26 cellular contexts compared by ENCODE assay signal in the genomic region with DNA sequence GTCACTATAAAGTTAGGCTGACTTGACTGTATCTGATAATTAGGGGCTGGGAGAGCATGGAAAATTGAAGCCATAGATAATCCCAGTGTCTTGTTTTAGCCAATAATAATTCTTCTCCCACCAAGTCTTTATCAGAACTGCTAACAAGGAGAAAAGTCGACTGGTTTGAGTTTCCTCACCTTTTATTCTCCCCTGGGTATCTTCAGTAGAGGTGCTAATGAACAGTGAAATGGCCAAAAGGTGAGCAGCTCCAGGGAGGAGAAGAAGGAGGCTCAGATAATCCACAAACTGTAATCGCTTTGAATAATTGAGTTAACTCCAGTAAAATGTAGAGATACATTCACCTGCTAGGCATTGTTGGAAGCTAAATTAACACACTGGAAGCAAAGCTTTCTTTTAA.
"Had no signal": no experiment of that assay in that cellular context is flagged by ENCODE, and none has a peak within 500 bp of the region (broad histone marks: within the 10 kb centered on the region; RNA-seq: fewer than 3 reads in every experiment).

No MANE protein-coding gene starts in this region.

- ATAC-seq: activated CD8-positive, alpha-beta T cell treated with anti-CD3 and anti-CD28 coated beads for 36 hours; activated T-cell treated with anti-CD3 and anti-CD28 coated beads, Interleukin-2, amount 50 U/mL, for 4 hours; activated T-helper 17 cell treated with anti-CD3 and anti-CD28 coated beads, Interleukin-2, amount 50 U/mL, for 72 hours; heart left ventricle; natural killer cell; right cardiac atrium; T-helper 17 cell; WTC11 had no signal

- H3K27ac ChIP-seq: heart left ventricle, vagina had no signal

- H3K36me3 ChIP-seq: heart left ventricle, thoracic aorta, vagina had no signal

- H3K27me3 Mint-ChIP-seq: activated CD8-positive, alpha-beta T cell treated with anti-CD3 and anti-CD28 coated beads for 36 hours; activated T-helper 17 cell treated with anti-CD3 and anti-CD28 coated beads, Interleukin-2, amount 50 U/mL, for 72 hours; central memory CD8-positive, alpha-beta T cell; stimulated activated naive CD8-positive, alpha-beta T cell treated with anti-CD3 and anti-CD28 coated beads, Interleukin-15, Interleukin-2, amounts not matched to agents 100 ng/mL and 50 ng/mL, for 24 hours; T-helper 17 cell; type B pancreatic cell had no signal

- H3K9me3 Mint-ChIP-seq: activated T-helper 17 cell treated with anti-CD3 and anti-CD28 coated beads, Interleukin-2, amount 50 U/mL, for 72 hours; central memory CD8-positive, alpha-beta T cell; stimulated activated naive CD8-positive, alpha-beta T cell treated with anti-CD3 and anti-CD28 coated beads, Interleukin-15, Interleukin-2, amounts not matched to agents 100 ng/mL and 50 ng/mL, for 24 hours; WTC11 had no signal

- H3K9me3 ChIP-seq: heart left ventricle, thoracic aorta, vagina had no signal

- H3K4me3 ChIP-seq: dorsolateral prefrontal cortex, heart left ventricle, thoracic aorta, vagina had no signal

- H3K27me3 ChIP-seq: dorsolateral prefrontal cortex, heart left ventricle, vagina had no signal

- H3K27ac Mint-ChIP-seq: activated CD8-positive, alpha-beta T cell treated with anti-CD3 and anti-CD28 coated beads for 36 hours; activated T-helper 17 cell treated with anti-CD3 and anti-CD28 coated beads, Interleukin-2, amount 50 U/mL, for 72 hours; natural killer cell; stimulated activated naive CD8-positive, alpha-beta T cell treated with anti-CD3 and anti-CD28 coated beads, Interleukin-15, Interleukin-2, amounts not matched to agents 100 ng/mL and 50 ng/mL, for 24 hours; T-helper 17 cell; type B pancreatic cell; WTC11 had no signal

- H3K36me3 Mint-ChIP-seq: natural killer cell, WTC11 had no signal

- DNase-seq: activated CD4-positive, alpha-beta T cell treated with anti-CD3 and anti-CD28 coated beads, Interleukin-2, amount 50 U/mL, for 1 hour; activated CD8-positive, alpha-beta T cell treated with anti-CD3 and anti-CD28 coated beads for 36 hours; activated gamma-delta T cell treated with Interleukin-2 at 50 U/mL for 16 hours; activated naive CD4-positive, alpha-beta T cell treated with anti-CD3 and anti-CD28 coated beads, Interleukin-2, amount 50 U/mL, for 16 hours; activated T-cell treated with anti-CD3 and anti-CD28 coated beads, Interleukin-2, amount 50 U/mL, for 4 hours; amniotic stem cell; dorsolateral prefrontal cortex; effector memory CD4-positive, alpha-beta T cell; erythroblast; foreskin fibroblast; heart left ventricle; hypothalamus; natural killer cell; posterior cingulate gyrus; right cardiac atrium; stimulated activated CD4-positive, alpha-beta T cell treated with anti-CD3 and anti-CD28 coated beads, Interleukin-12 subunit alpha, Interleukin-12 subunit beta, amount 100 ng/mL, for 4 hours; stimulated activated CD4-positive, alpha-beta T cell treated with anti-CD3 and anti-CD28 coated beads, Interleukin-4, amount 100 ng/mL, for 1 hour; T-helper 17 cell; T1000 had no signal

- H3K4me3 Mint-ChIP-seq: activated CD8-positive, alpha-beta T cell treated with anti-CD3 and anti-CD28 coated beads for 36 hours; activated T-cell treated with anti-CD3 and anti-CD28 coated beads, Interleukin-2, amount 50 U/mL, for 4 hours; activated T-helper 17 cell treated with anti-CD3 and anti-CD28 coated beads, Interleukin-2, amount 50 U/mL, for 72 hours; central memory CD8-positive, alpha-beta T cell; natural killer cell; stimulated activated naive CD8-positive, alpha-beta T cell treated with anti-CD3 and anti-CD28 coated beads, Interleukin-15, Interleukin-2, amounts not matched to agents 100 ng/mL and 50 ng/mL, for 24 hours; T-helper 17 cell; type B pancreatic cell; WTC11 had no signal
